ENCODE assay signal across 8 cellular contexts in genomic region chr2:152718047-152718908, GRCh38. TPM values are rescaled to one million over a fixed set of nuclear protein-coding genes. Genes with fewer than 3 reads are reported as not detected.
DNase-seq lines count a peak whose midpoint lies in the region; ATAC-seq and TF ChIP-seq lines count a peak whose summit lies in the region.

ARL6IP6 (plus strand) TSS chr2:152718620; CDS start chr2:152718625, 5 bp downstream.

- in situ Hi-C loops in endometrial microvascular endothelial cells (cut with HindIII; ENCODE audit: inconsistent ontology term, low pct_unique_long_range_greater_than_20kb, low sequenced_read_pairs): no loop called here

- peak within 1 kb of the TSS; percentile 74 for H3K4me2 ChIP-seq in OCI-LY1 (ENCODE audit: low read length)

- H3K36me3 ChIP-seq in OCI-LY1 (ENCODE audit: insufficient read depth, low read length): peaks cover 45% of the 10 kb centered on the region
- peaks cover 41% of the 10 kb centered on the region for H3K36me3 ChIP-seq in mesodermal cell (ENCODE audit: control insufficient read depth, insufficient read depth, low read length)

- H2AFZ ChIP-seq in OCI-LY1 (ENCODE audit: low read length): no peak within 1 kb of the TSS

- no peaks in the 10 kb centered on the region for H3F3A ChIP-seq in OCI-LY1 (ENCODE audit: insufficient read depth, low read length)

- peak within 1 kb of the TSS; percentile 84 for H3K4me3 ChIP-seq in OCI-LY1 (ENCODE audit: low read depth, low read length, poor library complexity, severe bottlenecking)
- H3K4me3 ChIP-seq in mesodermal cell (ENCODE audit: extremely low read depth, insufficient read depth, low read length, poor library complexity, severe bottlenecking): peak within 1 kb of the TSS; percentile 96

- peak within 1 kb of the TSS; percentile 72 for H3K9ac ChIP-seq in OCI-LY1 (ENCODE audit: low read length)

- TF ChIP-seq CTCF in OCI-LY1 (IDR thresholded peaks at IDR 0.05; ENCODE audit: low read length): no peak

- 0 to 1% methylated on average over 60 to 84 of the region's 88 CpGs for WGBS in mesodermal cell (ENCODE audit: insufficient coverage in 2 of 2), 2 experiments

- peaks cover 4% of the 10 kb centered on the region; the same call in 1 of the 2 replicates for H4K20me1 ChIP-seq in OCI-LY1 (ENCODE audit: insufficient read depth, low read length)

- H3K27ac ChIP-seq in OCI-LY1 (ENCODE audit: low read depth, low read length, poor library complexity, severe bottlenecking) (peak within 1 kb of the TSS; percentile 88), mesodermal cell (ENCODE audit: low read depth, low read length, severe bottlenecking) (peak within 1 kb of the TSS; percentile 98)

- H3K27me3 ChIP-seq in OCI-LY1 (ENCODE audit: insufficient read depth, low read length): no peaks in the 10 kb centered on the region

- no peaks in the 10 kb centered on the region for H3K9me3 ChIP-seq in OCI-LY1 (ENCODE audit: low read length)
- no peaks in the 10 kb centered on the region for H3K9me3 ChIP-seq in mesodermal cell (ENCODE audit: control insufficient read depth, low read length)

- H3K4me1 ChIP-seq in OCI-LY1 (ENCODE audit: insufficient read depth, low read length, severe bottlenecking): peaks cover 34% of the 10 kb centered on the region
- peaks cover 22% of the 10 kb centered on the region for H3K4me1 ChIP-seq in mesodermal cell (ENCODE audit: control insufficient read depth, insufficient read depth, low read length, poor library complexity, severe bottlenecking)

- peaks cover 55% of the 10 kb centered on the region for H3K79me2 ChIP-seq in OCI-LY1 (ENCODE audit: insufficient read depth, low read length)

- peak; percentile 67 for ATAC-seq in GM21526 (IDR thresholded peaks at IDR 0.05; ENCODE audit: low FRiP score, unreplicated experiment)

- no peaks in the 10 kb centered on the region for H3K9me2 ChIP-seq in OCI-LY1 (ENCODE audit: low read depth, low read length)

- DNase-seq in D341Med (ENCODE audit: low spot score): peak; percentile 87
- DNase-seq in HuH-7 (ENCODE audit: low spot score): peak; percentile 91
- peak; percentile 92 for DNase-seq in activated CD8-positive, alpha-beta memory T cell treated with anti-CD3 and anti-CD28 coated beads, Interleukin-2, amount 50 U/mL, for 4 hours
- peak; percentile 78 for DNase-seq in stimulated activated CD8-positive, alpha-beta memory T cell treated with anti-CD3 and anti-CD28 coated beads, Interleukin-15, amount 100 ng/mL, for 24 hours (ENCODE audit: low read depth)

RNA-seq across cellular contexts. Expression of gene ARL6IP6, which starts in this region (rescaled TPM):
- total RNA-seq in endometrial microvascular endothelial cells (ENCODE audit: inconsistent ontology term): 41.6 TPM
- 56.1 TPM for polyA plus RNA-seq in mesodermal cell (2013, experiment 1 of 2)
- polyA plus RNA-seq in mesodermal cell (2013, experiment 2 of 2): 66.9 TPM

Comparison
In these comparisons a context has a peak if more than half of its experiments do, and no peak if none do; other contexts are left out.
1. Peak in every context shown above with its lines: DNase-seq, ATAC-seq, H3K4me3 ChIP-seq and H3K27ac ChIP-seq.